In genomic region chr7:144907577-144907976, GRCh38 we compare ENCODE assay signal across 12 cellular contexts.
DNase-seq lines count a peak whose midpoint lies in the region; ATAC-seq and TF ChIP-seq lines count a peak whose summit lies in the region.
"Had no signal": no experiment of that assay in that cellular context is flagged by ENCODE, and none has a peak within 500 bp of the region (broad histone marks: within the 10 kb centered on the region; RNA-seq: fewer than 3 reads in every experiment).

No MANE protein-coding gene starts in this region.

- no peaks in the 10 kb centered on the region for H3K27me3 ChIP-seq in suprapubic skin
- H3K27me3 ChIP-seq in CD8-positive, alpha-beta memory T cell (ENCODE audit: insufficient read depth, low read length, poor library complexity, severe bottlenecking): no peaks in the 10 kb centered on the region
- H3K27me3 ChIP-seq: cardiac muscle cell had no signal

- peaks cover 2% of the 10 kb centered on the region for H3K27me3 Mint-ChIP-seq in activated CD8-positive, alpha-beta T cell treated with anti-CD3 and anti-CD28 coated beads for 36 hours
- no peaks in the 10 kb centered on the region for H3K27me3 Mint-ChIP-seq in activated CD8-positive, alpha-beta T cell treated with anti-CD3 and anti-CD28 coated beads, Interleukin-2, amount 10 ng/mL, durations not matched to agents 7 days and 5 days (ENCODE audit: low read depth)
- peaks cover 12 to 20% of the 10 kb centered on the region in 2 donors for H3K27me3 Mint-ChIP-seq in CD8-positive, alpha-beta memory T cell

- no peak for TF ChIP-seq POLR2A in suprapubic skin (IDR thresholded peaks at IDR 0.05)

- TF ChIP-seq EP300 in suprapubic skin (IDR thresholded peaks at IDR 0.05): no peak

- peak; percentile 49 for ATAC-seq in activated CD8-positive, alpha-beta T cell treated with anti-CD3 and anti-CD28 coated beads for 36 hours
- no peak for ATAC-seq in activated CD8-positive, alpha-beta T cell treated with anti-CD3 and anti-CD28 coated beads, Interleukin-2, amount 10 ng/mL, durations not matched to agents 7 days and 5 days
- ATAC-seq in HG02571 (IDR thresholded peaks at IDR 0.05; ENCODE audit: unreplicated experiment) (peak; percentile 56), HG03520 (IDR thresholded peaks at IDR 0.05; ENCODE audit: unreplicated experiment) (peak; percentile 90)
- ATAC-seq: activated CD4-positive, CD25-positive, alpha-beta regulatory T cell treated with anti-CD3 and anti-CD28 coated beads, Interleukin-2, amount 50 U/mL, for 24 hours had no signal

- DNase-seq in activated CD8-positive, alpha-beta T cell treated with anti-CD3 and anti-CD28 coated beads for 36 hours: no peak
- DNase-seq in activated CD8-positive, alpha-beta T cell treated with anti-CD3 and anti-CD28 coated beads, Interleukin-2, amount 10 ng/mL, durations not matched to agents 7 days and 5 days: no peak
- DNase-seq in NCI-H1105 (lab: John Stamatoyannopoulos, UW) (no peak), suprapubic skin (ENCODE audit: low spot score in 2 of 2) (no peak), NCI-H1436 (lab: John Stamatoyannopoulos, UW) (no peak)
- no peak for DNase-seq in CD8-positive, alpha-beta memory T cell
- DNase-seq: activated gamma-delta T cell had no signal

- intact Hi-C loops in activated CD8-positive, alpha-beta T cell treated with anti-CD3 and anti-CD28 coated beads for 36 hours (cut with micrococcal nuclease): no loop called here

- H3K27ac ChIP-seq in suprapubic skin: no peak overlapping the region
- no peak overlapping the region for H3K27ac ChIP-seq in CD8-positive, alpha-beta memory T cell (ENCODE audit: low read depth, low read length)
- H3K27ac ChIP-seq: cardiac muscle cell had no signal

- H3K9me3 Mint-ChIP-seq in activated CD8-positive, alpha-beta T cell treated with anti-CD3 and anti-CD28 coated beads for 36 hours: no peaks in the 10 kb centered on the region
- no peaks in the 10 kb centered on the region for H3K9me3 Mint-ChIP-seq in activated CD8-positive, alpha-beta T cell treated with anti-CD3 and anti-CD28 coated beads, Interleukin-2, amount 10 ng/mL, durations not matched to agents 7 days and 5 days (ENCODE audit: insufficient read depth)
- H3K9me3 Mint-ChIP-seq in CD8-positive, alpha-beta memory T cell: no peaks in the 10 kb centered on the region

- no peaks in the 10 kb centered on the region for H3K4me1 ChIP-seq in suprapubic skin
- no peaks in the 10 kb centered on the region for H3K4me1 ChIP-seq in CD8-positive, alpha-beta memory T cell (ENCODE audit: insufficient read depth, low read length)

- peaks cover 8% of the 10 kb centered on the region for H3K4me1 Mint-ChIP-seq in activated CD8-positive, alpha-beta T cell treated with anti-CD3 and anti-CD28 coated beads for 36 hours (ENCODE audit: low read depth)
- peaks cover 7% of the 10 kb centered on the region for H3K4me1 Mint-ChIP-seq in activated CD8-positive, alpha-beta T cell treated with anti-CD3 and anti-CD28 coated beads, Interleukin-2, amount 10 ng/mL, durations not matched to agents 7 days and 5 days (ENCODE audit: low read depth)
- H3K4me1 Mint-ChIP-seq in CD8-positive, alpha-beta memory T cell: peaks cover 4 to 8% (median 5%) of the 10 kb centered on the region in 3 donors

- H3K4me3 Mint-ChIP-seq in activated CD8-positive, alpha-beta T cell treated with anti-CD3 and anti-CD28 coated beads for 36 hours: no peak overlapping the region
- no peak overlapping the region for H3K4me3 Mint-ChIP-seq in activated CD8-positive, alpha-beta T cell treated with anti-CD3 and anti-CD28 coated beads, Interleukin-2, amount 10 ng/mL, durations not matched to agents 7 days and 5 days
- no peak overlapping the region for H3K4me3 Mint-ChIP-seq in CD8-positive, alpha-beta memory T cell

- H3K9me3 ChIP-seq in suprapubic skin: no peaks in the 10 kb centered on the region
- H3K9me3 ChIP-seq in CD8-positive, alpha-beta memory T cell (ENCODE audit: low read length): no peaks in the 10 kb centered on the region

- no peak for TF ChIP-seq CTCF in activated CD8-positive, alpha-beta T cell treated with anti-CD3 and anti-CD28 coated beads for 36 hours (IDR thresholded peaks at IDR 0.05)
- no peak for TF ChIP-seq CTCF in suprapubic skin (IDR thresholded peaks at IDR 0.05)

- POLR2A ChIA-PET in activated CD8-positive, alpha-beta T cell treated with anti-CD3 and anti-CD28 coated beads for 36 hours (lab: Charles Lee): no interaction called here
- POLR2A ChIA-PET in activated CD8-positive, alpha-beta T cell treated with anti-CD3 and anti-CD28 coated beads, Interleukin-2, amount 10 ng/mL, durations not matched to agents 7 days and 5 days (lab: Charles Lee): no interaction called here
- POLR2A ChIA-PET in CD8-positive, alpha-beta memory T cell (lab: Charles Lee): no interaction called here

- 61% methylated on average over 4 of the region's 4 CpGs for WGBS in suprapubic skin

- no peak overlapping the region for H3K27ac Mint-ChIP-seq in activated CD8-positive, alpha-beta T cell treated with anti-CD3 and anti-CD28 coated beads for 36 hours
- no peak overlapping the region for H3K27ac Mint-ChIP-seq in activated CD8-positive, alpha-beta T cell treated with anti-CD3 and anti-CD28 coated beads, Interleukin-2, amount 10 ng/mL, durations not matched to agents 7 days and 5 days
- H3K27ac Mint-ChIP-seq in CD8-positive, alpha-beta memory T cell: no peak overlapping the region
- H3K27ac Mint-ChIP-seq: IgD-negative memory B cell had no signal

- H3K4me3 ChIP-seq in suprapubic skin: no peak overlapping the region
- no peak overlapping the region for H3K4me3 ChIP-seq in CD8-positive, alpha-beta memory T cell (ENCODE audit: low read length)
- H3K4me3 ChIP-seq: cardiac muscle cell had no signal

- H3K36me3 Mint-ChIP-seq in activated CD8-positive, alpha-beta T cell treated with anti-CD3 and anti-CD28 coated beads for 36 hours (ENCODE audit: low read depth): no peaks in the 10 kb centered on the region
- H3K36me3 Mint-ChIP-seq in activated CD8-positive, alpha-beta T cell treated with anti-CD3 and anti-CD28 coated beads, Interleukin-2, amount 10 ng/mL, durations not matched to agents 7 days and 5 days (ENCODE audit: low read depth): no peaks in the 10 kb centered on the region
- H3K36me3 Mint-ChIP-seq in CD8-positive, alpha-beta memory T cell: peaks cover 0 to 4% (median 0%) of the 10 kb centered on the region in 3 donors
- H3K36me3 Mint-ChIP-seq: IgD-negative memory B cell had no signal

- CTCF ChIA-PET in activated CD8-positive, alpha-beta T cell treated with anti-CD3 and anti-CD28 coated beads for 36 hours (lab: Charles Lee): no interaction called here
- CTCF ChIA-PET in activated CD8-positive, alpha-beta T cell treated with anti-CD3 and anti-CD28 coated beads, Interleukin-2, amount 10 ng/mL, durations not matched to agents 7 days and 5 days (lab: Charles Lee): no interaction called here
- CTCF ChIA-PET in CD8-positive, alpha-beta memory T cell (lab: Charles Lee): no interaction called here

- no peaks in the 10 kb centered on the region for H3K36me3 ChIP-seq in suprapubic skin
- H3K36me3 ChIP-seq in CD8-positive, alpha-beta memory T cell (ENCODE audit: insufficient read depth, low read length): no peaks in the 10 kb centered on the region
- H3K36me3 ChIP-seq: cardiac muscle cell had no signal
